ENCODE assay signal across 24 cellular contexts in the genomic region with DNA sequence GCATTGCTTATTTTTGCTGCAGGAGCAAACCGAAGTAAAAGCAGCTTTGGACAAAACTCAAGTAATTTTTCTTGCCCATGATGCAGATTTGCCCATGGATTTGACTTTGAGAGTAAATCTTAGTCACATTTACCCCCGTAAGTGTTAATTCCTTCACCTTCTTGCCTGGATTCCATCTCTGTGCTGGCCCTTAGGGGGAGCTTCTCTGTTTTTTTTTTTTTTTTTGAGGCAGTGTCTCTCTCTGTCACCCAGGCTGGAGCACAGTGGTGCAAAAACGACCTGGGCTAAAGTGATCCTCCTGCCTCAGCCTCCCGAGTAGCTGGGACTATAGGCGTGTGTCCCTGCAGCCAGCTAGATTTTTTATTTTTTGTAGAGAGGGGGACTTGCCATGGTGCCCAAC.
"Had no signal": no experiment of that assay in that cellular context is flagged by ENCODE, and none has a peak within 500 bp of the region (broad histone marks: within the 10 kb centered on the region; RNA-seq: fewer than 3 reads in every experiment).

No MANE protein-coding gene starts in this region.

- H3K27ac Mint-ChIP-seq: effector memory CD8-positive, alpha-beta T cell; naive thymus-derived CD4-positive, alpha-beta T cell; nephron; stimulated activated memory B cell treated with anti-CD40 and anti-IgM and Interleukin-4, amounts not matched to agents 10 μg/mL and 1 μg/mL and 100 μg/mL, for 72 hours had no signal

- H3K4me1 ChIP-seq: gastrocnemius medialis, left lung, prostate gland, spleen, tibial nerve, upper lobe of left lung had no signal

- H3K9me3 ChIP-seq: gastrocnemius medialis, left lung, prostate gland, right atrium auricular region, spleen, thoracic aorta, tibial nerve, upper lobe of left lung had no signal

- H3K9me3 Mint-ChIP-seq: effector memory CD8-positive, alpha-beta T cell; naive thymus-derived CD4-positive, alpha-beta T cell; nephron; stimulated activated memory B cell treated with anti-CD40 and anti-IgM and Interleukin-4, amounts not matched to agents 10 μg/mL and 1 μg/mL and 100 μg/mL, for 72 hours had no signal

- H3K4me3 ChIP-seq: coronary artery, gastrocnemius medialis, left lung, prostate gland, right atrium auricular region, skin epidermis, spleen, thoracic aorta, tibial nerve, upper lobe of left lung had no signal

- DNase-seq: dermis blood vessel endothelial cell; effector memory CD8-positive, alpha-beta T cell; gastrocnemius medialis; head of caudate nucleus; left cardiac atrium; left lung; mesenchymal stem cell; midbrain; naive thymus-derived CD4-positive, alpha-beta T cell; nucleus accumbens; spleen; stimulated activated CD4-positive, alpha-beta T cell treated with anti-CD3 and anti-CD28 coated beads, Interleukin-4, amount 100 ng/mL, for 4 hours; stimulated activated naive CD8-positive, alpha-beta T cell treated with anti-CD3 and anti-CD28 coated beads, Interleukin-15, Interleukin-2, amounts not matched to agents 100 U/mL and 50 U/mL, for 24 hours; substantia nigra; upper lobe of left lung had no signal

- FAIRE-seq: islet of Langerhans had no signal

- H3K27ac ChIP-seq: coronary artery, gastrocnemius medialis, left lung, prostate gland, right atrium auricular region, skin epidermis, spleen, thoracic aorta, tibial nerve, upper lobe of left lung had no signal

- H3K27me3 Mint-ChIP-seq: effector memory CD8-positive, alpha-beta T cell; naive thymus-derived CD4-positive, alpha-beta T cell; stimulated activated memory B cell treated with anti-CD40 and anti-IgM and Interleukin-4, amounts not matched to agents 10 μg/mL and 1 μg/mL and 100 μg/mL, for 72 hours had no signal

- H3K27me3 ChIP-seq: gastrocnemius medialis, left lung, right atrium auricular region, spleen, tibial nerve, upper lobe of left lung had no signal

- ATAC-seq: effector memory CD8-positive, alpha-beta T cell; gastrocnemius medialis; left cardiac atrium; left lung; naive thymus-derived CD4-positive, alpha-beta T cell; stimulated activated memory B cell treated with anti-CD40 and anti-IgM and Interleukin-4, amounts not matched to agents 10 μg/mL and 1 μg/mL and 100 μg/mL, for 72 hours; stimulated activated naive CD8-positive, alpha-beta T cell treated with anti-CD3 and anti-CD28 coated beads, Interleukin-15, Interleukin-2, amounts not matched to agents 100 U/mL and 50 U/mL, for 24 hours had no signal

- H3K36me3 ChIP-seq: gastrocnemius medialis, prostate gland, right atrium auricular region, thoracic aorta, upper lobe of left lung had no signal

- H3K4me1 Mint-ChIP-seq: nephron had no signal

- H3K4me3 Mint-ChIP-seq: effector memory CD8-positive, alpha-beta T cell; naive thymus-derived CD4-positive, alpha-beta T cell; nephron; stimulated activated memory B cell treated with anti-CD40 and anti-IgM and Interleukin-4, amounts not matched to agents 10 μg/mL and 1 μg/mL and 100 μg/mL, for 72 hours had no signal
